24 cellular contexts compared by ENCODE assay signal in genomic region chr2:63850204-63850571, GRCh38. TPM values are rescaled to one million over a fixed set of nuclear protein-coding genes. Genes with fewer than 3 reads are reported as not detected.
A peak's percentile ranks its signal among the peaks of the same experiment; 100 is the strongest.
DNase-seq lines count a peak whose midpoint lies in the region; ATAC-seq, FAIRE-seq and TF ChIP-seq lines count a peak whose summit lies in the region.
"Had no signal": no experiment of that assay in that cellular context is flagged by ENCODE, and none has a peak within 500 bp of the region (broad histone marks: within the 10 kb centered on the region; RNA-seq: fewer than 3 reads in every experiment).

No MANE protein-coding gene starts in this region.

- peaks cover 100% of the 10 kb centered on the region for H3K79me2 ChIP-seq in SK-N-SH (ENCODE audit: insufficient read depth)

- CTCF ChIA-PET in SK-N-SH (lab: Yijun Ruan, JAX): interaction anchor here (2.0 to 2.2 kb wide), 2 partner anchors 11 to 158 kb away, joined by 4 to 12 read pairs; no protein-coding TSS in a partner anchor
- CTCF ChIA-PET in CD8-positive, alpha-beta memory T cell (lab: Charles Lee): interaction anchor here (3.6 kb wide), 1 partner anchor 11 kb away, joined by 18 read pairs; no protein-coding TSS in a partner anchor

- no peak for ATAC-seq in activated naive CD8-positive, alpha-beta T cell treated with anti-CD3 and anti-CD28 coated beads, Interleukin-2, amount 50 U/mL, for 24 hours
- ATAC-seq in GM19023 (IDR thresholded peaks at IDR 0.05; ENCODE audit: unreplicated experiment): no peak
- ATAC-seq: activated CD8-positive, alpha-beta memory T cell treated with anti-CD3 and anti-CD28 coated beads, Interleukin-2, amount 10 ng/mL, durations not matched to agents 7 days and 5 days had no signal

- H3K9ac ChIP-seq in SK-N-SH: no peak overlapping the region
- H3K9ac ChIP-seq in skeletal muscle satellite cell (ENCODE audit: low read depth, low read length): peak overlapping the region; percentile 52
- H3K9ac ChIP-seq: KMS-11 had no signal

- H3K36me3 ChIP-seq in SK-N-SH (replicated peaks in 1 of 2; ENCODE audit: control insufficient read depth in 1 of 2, insufficient read depth in 2 of 2, low read length in 1 of 2) (no peaks in the 10 kb centered on the region), skeletal muscle satellite cell (ENCODE audit: insufficient read depth, low read length) (peaks cover 14% of the 10 kb centered on the region)
- no peaks in the 10 kb centered on the region for H3K36me3 ChIP-seq in CD8-positive, alpha-beta memory T cell (ENCODE audit: insufficient read depth, low read length)
- H3K36me3 ChIP-seq: pancreas, upper lobe of left lung had no signal

- POLR2A ChIA-PET in SK-N-SH (lab: Yijun Ruan, JAX): no interaction called here
- POLR2A ChIA-PET in CD8-positive, alpha-beta memory T cell (lab: Charles Lee): interaction anchor here (0.6 kb wide), 1 partner anchor 242 kb away, joined by 4 read pairs; no protein-coding TSS in a partner anchor

- H3K27me3 ChIP-seq in SK-N-SH (ENCODE audit: insufficient read depth) (no peaks in the 10 kb centered on the region), skeletal muscle satellite cell (ENCODE audit: control insufficient read depth, insufficient read depth, low read length) (no peaks in the 10 kb centered on the region)
- no peaks in the 10 kb centered on the region for H3K27me3 ChIP-seq in CD8-positive, alpha-beta memory T cell (ENCODE audit: insufficient read depth, low read length, poor library complexity, severe bottlenecking)
- H3K27me3 ChIP-seq: pancreas, upper lobe of left lung had no signal

- TF ChIP-seq EP300 in SK-N-SH (IDR thresholded peaks at IDR 0.05; ENCODE audit: borderline replicate concordance in 1 of 2, low read depth in 1 of 2, low read length in 1 of 2): no peak

- peaks cover 5% of the 10 kb centered on the region for H3F3A ChIP-seq in SK-N-SH (replicated peaks; ENCODE audit: insufficient read depth)

- H3K4me1 Mint-ChIP-seq in activated naive CD8-positive, alpha-beta T cell (ENCODE audit: low read depth): peaks cover 91% of the 10 kb centered on the region
- peaks cover 74% of the 10 kb centered on the region for H3K4me1 Mint-ChIP-seq in activated naive CD8-positive, alpha-beta T cell treated with anti-CD3 and anti-CD28 coated beads, Interleukin-2, amount 50 U/mL, for 24 hours
- H3K4me1 Mint-ChIP-seq in CD8-positive, alpha-beta memory T cell: peaks cover 78 to 96% (median 90%) of the 10 kb centered on the region in 3 donors

- DNase-seq in activated naive CD8-positive, alpha-beta T cell treated with anti-CD3 and anti-CD28 coated beads, Interleukin-2, amount 50 U/mL, for 24 hours: no peak
- DNase-seq in SK-N-SH: no peak
- DNase-seq in frontal cortex (ENCODE audit: low spot score in 2 of 2): no peak
- no peak for DNase-seq in NCI-H524 treated with DMSO at 0.1 percent for 48 hours (lab: John Stamatoyannopoulos, UW)
- no peak for DNase-seq in CD8-positive, alpha-beta memory T cell
- DNase-seq: activated CD4-positive, alpha-beta T cell treated with anti-CD3 and anti-CD28 coated beads, Interleukin-2, amount 10 ng/mL, durations not matched to agents 24 days and 14 days; activated CD8-positive, alpha-beta memory T cell treated with anti-CD3 and anti-CD28 coated beads, Interleukin-2, amount 10 ng/mL, durations not matched to agents 7 days and 5 days; activated naive CD4-positive, alpha-beta T cell treated with anti-CD3 and anti-CD28 coated beads, Interleukin-2, amount 50 U/mL, for 16 hours; AML-193; Caco-2; effector memory CD4-positive, alpha-beta T cell; foreskin melanocyte; naive thymus-derived CD8-positive, alpha-beta T cell; NCI-H187; pancreas; Right ventricle myocardium superior; stimulated activated CD8-positive, alpha-beta memory T cell treated with anti-CD3 and anti-CD28 coated beads, Interleukin-4, amount 100 ng/mL, for 48 hours; T-cell; upper lobe of left lung had no signal

- H3K36me3 Mint-ChIP-seq in activated naive CD8-positive, alpha-beta T cell: peaks cover 9% of the 10 kb centered on the region
- peaks cover 26% of the 10 kb centered on the region for H3K36me3 Mint-ChIP-seq in activated naive CD8-positive, alpha-beta T cell treated with anti-CD3 and anti-CD28 coated beads, Interleukin-2, amount 50 U/mL, for 24 hours (ENCODE audit: low read depth)
- peaks cover 0 to 7% (median 7%) of the 10 kb centered on the region in 3 donors for H3K36me3 Mint-ChIP-seq in CD8-positive, alpha-beta memory T cell

- H3K27ac ChIP-seq in SK-N-SH (ENCODE audit: low read depth in 2 of 2, low read length in 1 of 2): peak overlapping the region; percentile 36 to 47; a peak in 2 of 4 replicates
- no peak overlapping the region for H3K27ac ChIP-seq in CD8-positive, alpha-beta memory T cell (ENCODE audit: low read depth, low read length)
- H3K27ac ChIP-seq: 22Rv1, KMS-11, pancreas, upper lobe of left lung had no signal

- H3K4me2 ChIP-seq in SK-N-SH (peak overlapping the region; percentile 1; the same call in 1 of the 2 replicates), skeletal muscle satellite cell (ENCODE audit: low read length) (peak overlapping the region; percentile 77)
- H3K4me2 ChIP-seq: KMS-11 had no signal

- no peak for TF ChIP-seq CTCF in SK-N-SH (IDR thresholded peaks at IDR 0.05)

- H3K4me3 Mint-ChIP-seq in activated naive CD8-positive, alpha-beta T cell: no peak overlapping the region
- no peak overlapping the region for H3K4me3 Mint-ChIP-seq in activated naive CD8-positive, alpha-beta T cell treated with anti-CD3 and anti-CD28 coated beads, Interleukin-2, amount 50 U/mL, for 24 hours
- H3K4me3 Mint-ChIP-seq in CD8-positive, alpha-beta memory T cell: no peak overlapping the region
- H3K4me3 Mint-ChIP-seq: activated CD4-positive, alpha-beta T cell treated with anti-CD3 and anti-CD28 coated beads, Interleukin-2, amount 10 ng/mL, durations not matched to agents 24 days and 14 days; activated CD8-positive, alpha-beta memory T cell treated with anti-CD3 and anti-CD28 coated beads, Interleukin-2, amount 10 ng/mL, durations not matched to agents 7 days and 5 days; T-cell had no signal

- H3K9me2 ChIP-seq in SK-N-SH: no peaks in the 10 kb centered on the region

- H3K27me3 Mint-ChIP-seq in activated naive CD8-positive, alpha-beta T cell: no peaks in the 10 kb centered on the region
- H3K27me3 Mint-ChIP-seq in activated naive CD8-positive, alpha-beta T cell treated with anti-CD3 and anti-CD28 coated beads, Interleukin-2, amount 50 U/mL, for 24 hours: no peaks in the 10 kb centered on the region
- no peaks in the 10 kb centered on the region for H3K27me3 Mint-ChIP-seq in CD8-positive, alpha-beta memory T cell
- H3K27me3 Mint-ChIP-seq: activated CD4-positive, alpha-beta T cell treated with anti-CD3 and anti-CD28 coated beads, Interleukin-2, amount 10 ng/mL, durations not matched to agents 24 days and 14 days; activated CD8-positive, alpha-beta memory T cell treated with anti-CD3 and anti-CD28 coated beads, Interleukin-2, amount 10 ng/mL, durations not matched to agents 7 days and 5 days; naive thymus-derived CD8-positive, alpha-beta T cell; T-cell had no signal

- H3K4me1 ChIP-seq in SK-N-SH (ENCODE audit: control insufficient read depth in 1 of 2, insufficient read depth in 2 of 2, low read depth in 1 of 2, low read length in 1 of 2): peaks cover 11 to 29% of the 10 kb centered on the region in 2 experiments
- H3K4me1 ChIP-seq in skeletal muscle satellite cell (ENCODE audit: control insufficient read depth, insufficient read depth, low read length): peaks cover 72% of the 10 kb centered on the region
- H3K4me1 ChIP-seq in CD8-positive, alpha-beta memory T cell (ENCODE audit: insufficient read depth, low read length): peaks cover 52% of the 10 kb centered on the region

- TF ChIP-seq RAD21 in SK-N-SH (IDR thresholded peaks at IDR 0.05; ENCODE audit: low read length): no peak

- H3K9me3 Mint-ChIP-seq in activated naive CD8-positive, alpha-beta T cell (ENCODE audit: low read depth): peaks cover 7% of the 10 kb centered on the region
- peaks cover 10% of the 10 kb centered on the region for H3K9me3 Mint-ChIP-seq in activated naive CD8-positive, alpha-beta T cell treated with anti-CD3 and anti-CD28 coated beads, Interleukin-2, amount 50 U/mL, for 24 hours
- H3K9me3 Mint-ChIP-seq in CD8-positive, alpha-beta memory T cell: no peaks in the 10 kb centered on the region

- no peaks in the 10 kb centered on the region for H3K9me3 ChIP-seq in SK-N-SH
- H3K9me3 ChIP-seq in skeletal muscle satellite cell (replicated peaks; ENCODE audit: low read length): no peaks in the 10 kb centered on the region
- no peaks in the 10 kb centered on the region for H3K9me3 ChIP-seq in CD8-positive, alpha-beta memory T cell (ENCODE audit: low read length)
- H3K9me3 ChIP-seq: Caco-2, pancreas, upper lobe of left lung had no signal

- 79% methylated on average over 1 of the region's 1 CpG for WGBS in SK-N-SH (ENCODE audit: low lambda C conversion rate)

- FAIRE-seq in frontal cortex (lab: Jason Lieb, UNC): peak; percentile 43
- FAIRE-seq: pancreas had no signal

- peaks cover 34% of the 10 kb centered on the region; the same call in 1 of the 2 replicates for H4K20me1 ChIP-seq in SK-N-SH (ENCODE audit: insufficient read depth)

- no peak overlapping the region for H2AFZ ChIP-seq in SK-N-SH (ENCODE audit: low read depth)

- peak overlapping the region; percentile 82 for H3K27ac Mint-ChIP-seq in activated naive CD8-positive, alpha-beta T cell
- H3K27ac Mint-ChIP-seq in activated naive CD8-positive, alpha-beta T cell treated with anti-CD3 and anti-CD28 coated beads, Interleukin-2, amount 50 U/mL, for 24 hours: no peak overlapping the region
- H3K27ac Mint-ChIP-seq in CD8-positive, alpha-beta memory T cell: peak overlapping the region in 1 of 8 donors; percentile 31
- H3K27ac Mint-ChIP-seq: activated CD4-positive, alpha-beta T cell treated with anti-CD3 and anti-CD28 coated beads, Interleukin-2, amount 10 ng/mL, durations not matched to agents 24 days and 14 days; activated CD8-positive, alpha-beta memory T cell treated with anti-CD3 and anti-CD28 coated beads, Interleukin-2, amount 10 ng/mL, durations not matched to agents 7 days and 5 days had no signal

- H3K4me3 ChIP-seq in SK-N-SH (ENCODE audit: low read depth in 2 of 2, low read length in 1 of 2): no peak overlapping the region
- H3K4me3 ChIP-seq in skeletal muscle satellite cell (ENCODE audit: low read length): peak overlapping the region; percentile 49
- H3K4me3 ChIP-seq in CD8-positive, alpha-beta memory T cell (ENCODE audit: low read length): no peak overlapping the region
- H3K4me3 ChIP-seq: pancreas, upper lobe of left lung had no signal

RNA-seq across cellular contexts. Expression of gene UGP2, which starts 8.5 kb away (rescaled TPM):
- 30.1 and 39.1 TPM in 2 replicates for polyA plus RNA-seq in SK-N-SH (2012; rRNA removed)
- 55.9 and 74.5 TPM in 2 replicates for polyA plus RNA-seq in SK-N-SH (2012; cell fraction: cytosol; rRNA removed)
- 10.6 and 24.6 TPM in 2 replicates for polyA plus RNA-seq in SK-N-SH (2012; cell fraction: nucleus; rRNA removed)
- 70.5 TPM for total RNA-seq in frontal cortex
- total RNA-seq in skeletal muscle satellite cell (2012; rRNA removed): 244 and 437 TPM in 2 replicates
- 10 to 100 TPM; 59.2 to 59.8 TPM for total RNA-seq in CD8-positive, alpha-beta memory T cell
- 131 TPM for polyA plus RNA-seq in CD8-positive, alpha-beta memory T cell
